Comparison of ENCODE assay signal across 1 cellular context in the genomic region with DNA sequence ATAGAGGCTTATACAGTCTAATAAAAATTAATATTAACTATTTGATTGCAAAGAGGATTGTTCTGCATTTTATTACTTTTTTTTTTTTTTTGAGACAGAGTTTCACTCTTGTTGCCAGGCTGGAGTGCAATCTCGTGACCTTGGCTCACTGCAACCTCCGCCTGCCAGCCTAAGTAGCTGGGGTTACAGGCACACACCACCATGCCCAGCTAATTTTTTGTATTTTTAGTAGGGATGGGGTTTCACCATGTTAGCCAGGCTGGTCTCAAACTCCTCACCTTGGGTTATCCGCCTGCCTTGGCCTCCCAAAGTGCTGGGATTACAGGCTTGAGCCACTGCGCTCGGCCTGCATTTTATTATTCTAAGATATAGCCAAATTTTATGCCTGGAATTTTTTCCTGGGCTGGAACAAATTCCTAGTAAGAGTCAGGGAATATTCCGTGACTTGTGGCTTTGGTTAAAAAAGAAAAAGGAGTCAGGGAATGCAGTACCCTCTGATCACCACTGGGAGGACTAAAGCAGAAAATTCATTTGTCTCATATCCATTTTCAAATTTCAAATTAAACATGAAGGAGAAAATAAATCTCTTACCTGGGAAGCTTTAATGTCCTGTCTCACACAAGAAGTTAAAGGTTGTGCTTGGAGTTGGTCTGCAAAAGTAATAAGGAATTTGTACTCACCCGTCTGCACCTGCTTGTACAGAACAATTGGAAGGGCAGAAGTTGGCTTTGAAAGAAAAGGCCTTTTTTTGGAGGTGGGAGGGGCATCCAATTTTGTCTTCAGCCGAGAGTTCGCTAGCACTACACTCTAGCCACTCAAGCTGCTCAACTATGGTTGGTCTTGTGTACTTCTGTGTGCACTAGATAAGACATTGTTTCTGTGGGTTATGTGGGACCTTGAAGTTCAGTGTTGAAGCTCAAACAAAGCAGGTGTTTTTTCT.
A peak's percentile ranks its signal among the peaks of the same experiment; 100 is the strongest.
TF ChIP-seq lines count a peak whose summit lies in the region.

No MANE protein-coding gene starts in this region.

TF ChIP-seq in K562, 482 proteins besides CTCF, POLR2A, EP300 and RAD21 (continued from another document and continues in another):
- TF ChIP-seq, protein P1, sequence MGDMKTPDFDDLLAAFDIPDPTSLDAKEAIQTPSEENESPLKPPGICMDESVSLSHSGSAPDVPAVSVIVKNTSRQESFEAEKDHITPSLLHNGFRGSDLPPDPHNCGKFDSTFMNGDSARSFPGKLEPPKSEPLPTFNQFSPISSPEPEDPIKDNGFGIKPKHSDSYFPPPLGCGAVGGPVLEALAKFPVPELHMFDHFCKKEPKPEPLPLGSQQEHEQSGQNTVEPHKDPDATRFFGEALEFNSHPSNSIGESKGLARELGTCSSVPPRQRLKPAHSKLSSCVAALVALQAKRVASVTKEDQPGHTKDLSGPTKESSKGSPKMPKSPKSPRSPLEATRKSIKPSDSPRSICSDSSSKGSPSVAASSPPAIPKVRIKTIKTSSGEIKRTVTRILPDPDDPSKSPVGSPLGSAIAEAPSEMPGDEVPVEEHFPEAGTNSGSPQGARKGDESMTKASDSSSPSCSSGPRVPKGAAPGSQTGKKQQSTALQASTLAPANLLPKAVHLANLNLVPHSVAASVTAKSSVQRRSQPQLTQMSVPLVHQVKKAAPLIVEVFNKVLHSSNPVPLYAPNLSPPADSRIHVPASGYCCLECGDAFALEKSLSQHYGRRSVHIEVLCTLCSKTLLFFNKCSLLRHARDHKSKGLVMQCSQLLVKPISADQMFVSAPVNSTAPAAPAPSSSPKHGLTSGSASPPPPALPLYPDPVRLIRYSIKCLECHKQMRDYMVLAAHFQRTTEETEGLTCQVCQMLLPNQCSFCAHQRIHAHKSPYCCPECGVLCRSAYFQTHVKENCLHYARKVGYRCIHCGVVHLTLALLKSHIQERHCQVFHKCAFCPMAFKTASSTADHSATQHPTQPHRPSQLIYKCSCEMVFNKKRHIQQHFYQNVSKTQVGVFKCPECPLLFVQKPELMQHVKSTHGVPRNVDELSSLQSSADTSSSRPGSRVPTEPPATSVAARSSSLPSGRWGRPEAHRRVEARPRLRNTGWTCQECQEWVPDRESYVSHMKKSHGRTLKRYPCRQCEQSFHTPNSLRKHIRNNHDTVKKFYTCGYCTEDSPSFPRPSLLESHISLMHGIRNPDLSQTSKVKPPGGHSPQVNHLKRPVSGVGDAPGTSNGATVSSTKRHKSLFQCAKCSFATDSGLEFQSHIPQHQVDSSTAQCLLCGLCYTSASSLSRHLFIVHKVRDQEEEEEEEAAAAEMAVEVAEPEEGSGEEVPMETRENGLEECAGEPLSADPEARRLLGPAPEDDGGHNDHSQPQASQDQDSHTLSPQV (IDR thresholded peaks at IDR 0.05): no peak
- TF ChIP-seq KDM1A (IDR thresholded peaks at IDR 0.05) (peak in 1 of 2 experiments; percentile 57; a peak in 3 of 4 replicates), FOXA3 (CRISPR knock-in tag; conservative IDR thresholded peaks at IDR 0.05 in 1 of 2, IDR thresholded peaks at IDR 0.05 in 1 of 2) (peak in 1 of 2 experiments; percentile 73; a peak in 2 of 4 replicates), ZNF696 (CRISPR knock-in tag; conservative IDR thresholded peaks at IDR 0.05) (no peak), FOXA1 (IDR thresholded peaks at IDR 0.05; ENCODE audit: borderline replicate concordance) (no peak), SRSF9 (IDR thresholded peaks at IDR 0.05; ENCODE audit: borderline replicate concordance, low read depth, low read length) (no peak), SMARCC2 (IDR thresholded peaks at IDR 0.05; ENCODE audit: low read depth) (0 out of 2 replicates have a peak, but pooled peaks have one; percentile 53), TOE1 (IDR thresholded peaks at IDR 0.05; ENCODE audit: borderline replicate concordance) (no peak), TOE1 (CRISPR knock-in tag; IDR thresholded peaks at IDR 0.05; ENCODE audit: borderline replicate concordance, low read depth) (no peak), KLF16 (IDR thresholded peaks at IDR 0.05) (peak; percentile 40; the same call in 1 of the 2 replicates), ETV5 (CRISPR knock-in tag; IDR thresholded peaks at IDR 0.05; ENCODE audit: low read depth) (no peak), NCOR1 (IDR thresholded peaks at IDR 0.05) (peak; percentile 73), FOXM1 (IDR thresholded peaks at IDR 0.05; ENCODE audit: low read depth) (peak; percentile 48; the same call in 1 of the 2 replicates), FOXM1 (CRISPR knock-in tag; IDR thresholded peaks at IDR 0.05; ENCODE audit: low read depth) (no peak), PCBP2 (IDR thresholded peaks at IDR 0.05; ENCODE audit: low read depth, low read length, poor library complexity, severe bottlenecking) (no peak), NBN (IDR thresholded peaks at IDR 0.05; ENCODE audit: low read depth) (peak; percentile 72; the same call in 1 of the 2 replicates), LEF1 (IDR thresholded peaks at IDR 0.05) (peak; percentile 27; the same call in 1 of the 2 replicates), MTA3 (IDR thresholded peaks at IDR 0.05; ENCODE audit: borderline replicate concordance) (0 out of 2 replicates have a peak, but pooled peaks have one; percentile 27), SMARCA5 (IDR thresholded peaks at IDR 0.05) (no peak), ZNF384 (IDR thresholded peaks at IDR 0.05; ENCODE audit: low read depth, low read length) (peak; percentile 47; the same call in 1 of the 2 replicates), CREM (IDR thresholded peaks at IDR 0.05; ENCODE audit: low read depth) (peak; percentile 55; the same call in 1 of the 2 replicates), MEIS2 (IDR thresholded peaks at IDR 0.05; ENCODE audit: partially characterized antibody) (peak; percentile 28), EHMT2 (IDR thresholded peaks at IDR 0.05) (peak; percentile 93), ZNF140 (CRISPR knock-in tag; IDR thresholded peaks at IDR 0.05) (no peak), SP1 (CRISPR knock-in tag; IDR thresholded peaks at IDR 0.05) (0 out of 2 replicates have a peak, but pooled peaks have one; percentile 8), SMAD4 (CRISPR knock-in tag; conservative IDR thresholded peaks at IDR 0.05) (0 out of 2 replicates have a peak, but pooled peaks have one; percentile 30), RNF2 (IDR thresholded peaks at IDR 0.05) (peak; percentile 47; the same call in 1 of the 2 replicates), DPF2 (IDR thresholded peaks at IDR 0.05) (peak; percentile 83; the same call in 1 of the 2 replicates), CCAR2 (IDR thresholded peaks at IDR 0.05; ENCODE audit: low read depth, low read length) (no peak), CBFA2T2 (conservative IDR thresholded peaks at IDR 0.05) (peak; percentile 75), JUND (IDR thresholded peaks at IDR 0.05; ENCODE audit: borderline replicate concordance, low read depth, low read length) (0 out of 2 replicates have a peak, but pooled peaks have one; percentile 22), JUND (tag; IDR thresholded peaks at IDR 0.05; ENCODE audit: borderline replicate concordance, low read depth, low read length) (peak; percentile 12; the same call in 1 of the 3 replicates), ZNF561 (CRISPR knock-in tag; conservative IDR thresholded peaks at IDR 0.05) (no peak), ZNF274 (IDR thresholded peaks at IDR 0.05; ENCODE audit: borderline replicate concordance, low read depth, low read length) (no peak), CBFA2T3 (IDR thresholded peaks at IDR 0.05) (peak; percentile 89), ZNF197 (CRISPR knock-in tag; IDR thresholded peaks at IDR 0.05; ENCODE audit: low read depth) (0 out of 2 replicates have a peak, but pooled peaks have one; percentile 56), SMARCA4 (IDR thresholded peaks at IDR 0.05) (peak; percentile 78)
- TF ChIP-seq, protein P2, sequence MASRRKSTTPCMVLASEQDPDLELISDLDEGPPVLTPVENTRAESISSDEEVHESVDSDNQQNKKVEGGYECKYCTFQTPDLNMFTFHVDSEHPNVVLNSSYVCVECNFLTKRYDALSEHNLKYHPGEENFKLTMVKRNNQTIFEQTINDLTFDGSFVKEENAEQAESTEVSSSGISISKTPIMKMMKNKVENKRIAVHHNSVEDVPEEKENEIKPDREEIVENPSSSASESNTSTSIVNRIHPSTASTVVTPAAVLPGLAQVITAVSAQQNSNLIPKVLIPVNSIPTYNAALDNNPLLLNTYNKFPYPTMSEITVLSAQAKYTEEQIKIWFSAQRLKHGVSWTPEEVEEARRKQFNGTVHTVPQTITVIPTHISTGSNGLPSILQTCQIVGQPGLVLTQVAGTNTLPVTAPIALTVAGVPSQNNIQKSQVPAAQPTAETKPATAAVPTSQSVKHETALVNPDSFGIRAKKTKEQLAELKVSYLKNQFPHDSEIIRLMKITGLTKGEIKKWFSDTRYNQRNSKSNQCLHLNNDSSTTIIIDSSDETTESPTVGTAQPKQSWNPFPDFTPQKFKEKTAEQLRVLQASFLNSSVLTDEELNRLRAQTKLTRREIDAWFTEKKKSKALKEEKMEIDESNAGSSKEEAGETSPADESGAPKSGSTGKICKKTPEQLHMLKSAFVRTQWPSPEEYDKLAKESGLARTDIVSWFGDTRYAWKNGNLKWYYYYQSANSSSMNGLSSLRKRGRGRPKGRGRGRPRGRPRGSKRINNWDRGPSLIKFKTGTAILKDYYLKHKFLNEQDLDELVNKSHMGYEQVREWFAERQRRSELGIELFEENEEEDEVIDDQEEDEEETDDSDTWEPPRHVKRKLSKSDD (conservative IDR thresholded peaks at IDR 0.05; ENCODE audit: low read length): no peak
- TF ChIP-seq, protein P3, sequence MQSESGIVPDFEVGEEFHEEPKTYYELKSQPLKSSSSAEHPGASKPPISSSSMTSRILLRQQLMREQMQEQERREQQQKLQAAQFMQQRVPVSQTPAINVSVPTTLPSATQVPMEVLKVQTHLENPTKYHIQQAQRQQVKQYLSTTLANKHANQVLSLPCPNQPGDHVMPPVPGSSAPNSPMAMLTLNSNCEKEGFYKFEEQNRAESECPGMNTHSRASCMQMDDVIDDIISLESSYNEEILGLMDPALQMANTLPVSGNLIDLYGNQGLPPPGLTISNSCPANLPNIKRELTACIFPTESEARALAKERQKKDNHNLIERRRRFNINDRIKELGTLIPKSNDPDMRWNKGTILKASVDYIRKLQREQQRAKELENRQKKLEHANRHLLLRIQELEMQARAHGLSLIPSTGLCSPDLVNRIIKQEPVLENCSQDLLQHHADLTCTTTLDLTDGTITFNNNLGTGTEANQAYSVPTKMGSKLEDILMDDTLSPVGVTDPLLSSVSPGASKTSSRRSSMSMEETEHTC (IDR thresholded peaks at IDR 0.05): peak; percentile 60; the same call in 1 of the 2 replicates
- TF ChIP-seq, protein P4, sequence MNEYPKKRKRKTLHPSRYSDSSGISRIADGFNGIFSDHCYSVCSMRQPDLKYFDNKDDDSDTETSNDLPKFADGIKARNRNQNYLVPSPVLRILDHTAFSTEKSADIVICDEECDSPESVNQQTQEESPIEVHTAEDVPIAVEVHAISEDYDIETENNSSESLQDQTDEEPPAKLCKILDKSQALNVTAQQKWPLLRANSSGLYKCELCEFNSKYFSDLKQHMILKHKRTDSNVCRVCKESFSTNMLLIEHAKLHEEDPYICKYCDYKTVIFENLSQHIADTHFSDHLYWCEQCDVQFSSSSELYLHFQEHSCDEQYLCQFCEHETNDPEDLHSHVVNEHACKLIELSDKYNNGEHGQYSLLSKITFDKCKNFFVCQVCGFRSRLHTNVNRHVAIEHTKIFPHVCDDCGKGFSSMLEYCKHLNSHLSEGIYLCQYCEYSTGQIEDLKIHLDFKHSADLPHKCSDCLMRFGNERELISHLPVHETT (CRISPR knock-in tag; conservative IDR thresholded peaks at IDR 0.05 in 1 of 2, IDR thresholded peaks at IDR 0.05 in 1 of 2): peak in 1 of 2 experiments; percentile 49; a peak in 1 of 4 replicates
- TF ChIP-seq, protein P5, sequence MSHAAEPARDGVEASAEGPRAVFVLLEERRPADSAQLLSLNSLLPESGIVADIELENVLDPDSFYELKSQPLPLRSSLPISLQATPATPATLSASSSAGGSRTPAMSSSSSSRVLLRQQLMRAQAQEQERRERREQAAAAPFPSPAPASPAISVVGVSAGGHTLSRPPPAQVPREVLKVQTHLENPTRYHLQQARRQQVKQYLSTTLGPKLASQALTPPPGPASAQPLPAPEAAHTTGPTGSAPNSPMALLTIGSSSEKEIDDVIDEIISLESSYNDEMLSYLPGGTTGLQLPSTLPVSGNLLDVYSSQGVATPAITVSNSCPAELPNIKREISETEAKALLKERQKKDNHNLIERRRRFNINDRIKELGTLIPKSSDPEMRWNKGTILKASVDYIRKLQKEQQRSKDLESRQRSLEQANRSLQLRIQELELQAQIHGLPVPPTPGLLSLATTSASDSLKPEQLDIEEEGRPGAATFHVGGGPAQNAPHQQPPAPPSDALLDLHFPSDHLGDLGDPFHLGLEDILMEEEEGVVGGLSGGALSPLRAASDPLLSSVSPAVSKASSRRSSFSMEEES (CRISPR knock-in tag; IDR thresholded peaks at IDR 0.05): no peak
- TF ChIP-seq, protein P6, sequence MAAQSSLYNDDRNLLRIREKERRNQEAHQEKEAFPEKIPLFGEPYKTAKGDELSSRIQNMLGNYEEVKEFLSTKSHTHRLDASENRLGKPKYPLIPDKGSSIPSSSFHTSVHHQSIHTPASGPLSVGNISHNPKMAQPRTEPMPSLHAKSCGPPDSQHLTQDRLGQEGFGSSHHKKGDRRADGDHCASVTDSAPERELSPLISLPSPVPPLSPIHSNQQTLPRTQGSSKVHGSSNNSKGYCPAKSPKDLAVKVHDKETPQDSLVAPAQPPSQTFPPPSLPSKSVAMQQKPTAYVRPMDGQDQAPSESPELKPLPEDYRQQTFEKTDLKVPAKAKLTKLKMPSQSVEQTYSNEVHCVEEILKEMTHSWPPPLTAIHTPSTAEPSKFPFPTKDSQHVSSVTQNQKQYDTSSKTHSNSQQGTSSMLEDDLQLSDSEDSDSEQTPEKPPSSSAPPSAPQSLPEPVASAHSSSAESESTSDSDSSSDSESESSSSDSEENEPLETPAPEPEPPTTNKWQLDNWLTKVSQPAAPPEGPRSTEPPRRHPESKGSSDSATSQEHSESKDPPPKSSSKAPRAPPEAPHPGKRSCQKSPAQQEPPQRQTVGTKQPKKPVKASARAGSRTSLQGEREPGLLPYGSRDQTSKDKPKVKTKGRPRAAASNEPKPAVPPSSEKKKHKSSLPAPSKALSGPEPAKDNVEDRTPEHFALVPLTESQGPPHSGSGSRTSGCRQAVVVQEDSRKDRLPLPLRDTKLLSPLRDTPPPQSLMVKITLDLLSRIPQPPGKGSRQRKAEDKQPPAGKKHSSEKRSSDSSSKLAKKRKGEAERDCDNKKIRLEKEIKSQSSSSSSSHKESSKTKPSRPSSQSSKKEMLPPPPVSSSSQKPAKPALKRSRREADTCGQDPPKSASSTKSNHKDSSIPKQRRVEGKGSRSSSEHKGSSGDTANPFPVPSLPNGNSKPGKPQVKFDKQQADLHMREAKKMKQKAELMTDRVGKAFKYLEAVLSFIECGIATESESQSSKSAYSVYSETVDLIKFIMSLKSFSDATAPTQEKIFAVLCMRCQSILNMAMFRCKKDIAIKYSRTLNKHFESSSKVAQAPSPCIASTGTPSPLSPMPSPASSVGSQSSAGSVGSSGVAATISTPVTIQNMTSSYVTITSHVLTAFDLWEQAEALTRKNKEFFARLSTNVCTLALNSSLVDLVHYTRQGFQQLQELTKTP (IDR thresholded peaks at IDR 0.05; ENCODE audit: low read depth in 1 of 2, partially characterized antibody in 2 of 2): peak in 1 of 2 experiments; percentile 54
